8 cellular contexts compared by ENCODE assay signal in genomic region chr4:99811850-99812249, GRCh38. TPM values are rescaled to one million over a fixed set of nuclear protein-coding genes. Genes with fewer than 3 reads are reported as not detected.
DNase-seq lines count a peak whose midpoint lies in the region; ATAC-seq, FAIRE-seq and TF ChIP-seq lines count a peak whose summit lies in the region.

No MANE protein-coding gene starts in this region.

- POLR2A ChIA-PET in AG04450 (lab: Yijun Ruan, JAX) = no interaction called here

- no peak for DNase-seq in AG04450 (ENCODE audit: low read depth, low spot score)
- DNase-seq in GM18507 (ENCODE audit: extremely low spot score, insufficient read length, low read depth) = no peak
- peak; percentile 69 for DNase-seq in RPMI8226
- peak; percentile 20 to 49 (median 44) for DNase-seq in body of pancreas
- peak in 1 of 3 donors; percentile 89 for DNase-seq in mucosa of descending colon
- DNase-seq in dedifferentiated amniotic fluid mesenchymal stem cell (ENCODE audit: extremely low spot score) = no peak
- DNase-seq in NCI-H774 (lab: John Stamatoyannopoulos, UW) = no peak

- H3K27ac ChIP-seq in AG04450 (ENCODE audit: low read depth, low read length) (no peak overlapping the region), body of pancreas (no peak overlapping the region)

- ATAC-seq in body of pancreas (no peak), mucosa of descending colon (no peak), GM21381 (IDR thresholded peaks at IDR 0.05; ENCODE audit: unreplicated experiment) (no peak)

- H3K9me3 ChIP-seq in AG04450 (ENCODE audit: control insufficient read depth, insufficient read depth, low read length) = no peaks in the 10 kb centered on the region
- H3K9me3 ChIP-seq in body of pancreas = no peaks in the 10 kb centered on the region
- H3K9me3 ChIP-seq in mucosa of descending colon = no peaks in the 10 kb centered on the region

- TF ChIP-seq CTCF in AG04450 (IDR thresholded peaks at IDR 0.05; ENCODE audit: low read depth, low read length) = peak; percentile 46
- peak; percentile 14 to 66 (median 52) for TF ChIP-seq CTCF in body of pancreas (IDR thresholded peaks at IDR 0.05)
- TF ChIP-seq CTCF in mucosa of descending colon (IDR thresholded peaks at IDR 0.05) = peak; percentile 40

- peak; percentile 66 for FAIRE-seq in GM18507 (lab: Jason Lieb, UNC)

- H3K4me1 ChIP-seq in body of pancreas (peaks cover 12% of the 10 kb centered on the region), mucosa of descending colon (ENCODE audit: low read depth) (peaks cover 3% of the 10 kb centered on the region)

- no peaks in the 10 kb centered on the region for H3K27me3 ChIP-seq in AG04450 (ENCODE audit: control insufficient read depth, insufficient read depth, low read length)
- H3K27me3 ChIP-seq in body of pancreas = no peaks in the 10 kb centered on the region

- TF ChIP-seq POLR2A in body of pancreas (IDR thresholded peaks at IDR 0.05) = no peak

- H3K4me3 ChIP-seq in AG04450 (ENCODE audit: low read depth, low read length) = no peak overlapping the region
- H3K4me3 ChIP-seq in body of pancreas = no peak overlapping the region
- H3K4me3 ChIP-seq in mucosa of descending colon = no peak overlapping the region

- H3K36me3 ChIP-seq in body of pancreas (replicated peaks in 1 of 2; ENCODE audit: insufficient read depth in 1 of 2, low read depth in 2 of 2) = no peaks in the 10 kb centered on the region
- H3K36me3 ChIP-seq in mucosa of descending colon (ENCODE audit: low read depth) = no peaks in the 10 kb centered on the region

- 46 to 58% methylated on average over 1 of the region's 1 CpG for WGBS in body of pancreas, 2 donors

- intact Hi-C loops in body of pancreas (cut with DNase I) = no loop called here
- intact Hi-C loops in mucosa of descending colon (cut with DNase I, micrococcal nuclease) = loop anchor here in 1 of 2 donors (10.0 kb wide), 2 partner anchors 83 to 143 kb away; partner anchors contain the start of genes H2AZ1 and LAMTOR3

- CTCF ChIA-PET in AG04450 (lab: Charles Lee) = interaction anchor here (0.6 to 1.7 kb wide), 17 partner anchors 8 to 255 kb away, joined by 3 to 7 read pairs (median 4); no protein-coding TSS in a partner anchor

RNA-seq across cellular contexts. Expression of gene DAPP1, which starts 4.8 kb away (rescaled TPM):
- polyA plus RNA-seq in AG04450 (2011; rRNA removed) = not detected in 2 replicates
- not detected in 2 replicates for polyA minus RNA-seq in AG04450 (2011; rRNA and poly(A)+ RNA removed)
- 1 to 10 TPM; 1.3 to 2.3 TPM for total RNA-seq in body of pancreas
- total RNA-seq in mucosa of descending colon = 1 to 10 TPM; 1.3 to 4.6 (median 1.7) TPM

Comparison
In these comparisons a context has a peak if more than half of its experiments do, and no peak if none do; other contexts are left out.
1. DNase-seq: peak in RPMI8226 (single experiment) and body of pancreas (4 of 4); none in AG04450 (single experiment), GM18507 (single experiment), dedifferentiated amniotic fluid mesenchymal stem cell (single experiment) and NCI-H774 (single experiment).
2. Peak in every context shown above with its lines, with median percentiles within 50 percentile points of each other: CTCF ChIP-seq.